In genomic region chr5:17735771-17736170, GRCh38 we compare ENCODE assay signal across 19 cellular contexts.
"Had no signal": no experiment of that assay in that cellular context is flagged by ENCODE, and none has a peak within 500 bp of the region (broad histone marks: within the 10 kb centered on the region; RNA-seq: fewer than 3 reads in every experiment).

No MANE protein-coding gene starts in this region.

- H3K36me3 Mint-ChIP-seq: activated naive CD4-positive, alpha-beta T cell treated with anti-CD3 and anti-CD28 coated beads, Interleukin-2, amount 50 U/mL, for 24 hours; stimulated activated naive B cell treated with anti-CD40 and anti-IgM and Interleukin-4, amounts not matched to agents 10 μg/mL and 1 μg/mL and 100 μg/mL, for 72 hours had no signal

- H3K36me3 ChIP-seq: breast epithelium, gastrocnemius medialis, lower lobe of right lung had no signal

- H3K4me1 ChIP-seq: breast epithelium, gastrocnemius medialis, lower lobe of right lung had no signal

- FAIRE-seq: astrocyte, keratinocyte had no signal

- H3K9me3 ChIP-seq: gastrocnemius medialis, lower lobe of right lung had no signal

- H3K27ac ChIP-seq: breast epithelium, gastrocnemius medialis, lower lobe of right lung had no signal

- H3K4me1 Mint-ChIP-seq: activated CD4-positive, alpha-beta T cell treated with anti-CD3 and anti-CD28 coated beads, Interleukin-2, amount 10 ng/mL, durations not matched to agents 24 days and 14 days; activated naive CD4-positive, alpha-beta T cell treated with anti-CD3 and anti-CD28 coated beads, Interleukin-2, amount 50 U/mL, for 24 hours; nephron progenitor cell; stimulated activated naive B cell treated with anti-CD40 and anti-IgM and Interleukin-4, amounts not matched to agents 10 μg/mL and 1 μg/mL and 100 μg/mL, for 72 hours had no signal

- ATAC-seq: activated CD8-positive, alpha-beta T cell treated with anti-CD3 and anti-CD28 coated beads, Interleukin-2, amount 10 ng/mL, durations not matched to agents 7 days and 5 days; esophagus mucosa; gastrocnemius medialis; lower lobe of right lung; stimulated activated naive B cell treated with anti-CD40 and anti-IgM and Interleukin-4, amounts not matched to agents 10 μg/mL and 1 μg/mL and 100 μg/mL, for 72 hours had no signal

- H3K27me3 ChIP-seq: breast epithelium, gastrocnemius medialis had no signal

- H3K9me3 Mint-ChIP-seq: nephron progenitor cell had no signal

- H3K27me3 Mint-ChIP-seq: activated CD4-positive, alpha-beta T cell treated with anti-CD3 and anti-CD28 coated beads, Interleukin-2, amount 10 ng/mL, durations not matched to agents 24 days and 14 days; activated naive CD4-positive, alpha-beta T cell treated with anti-CD3 and anti-CD28 coated beads, Interleukin-2, amount 50 U/mL, for 24 hours; dendritic cell treated with granulocyte-macrophage colony-stimulating factor and Interleukin-4, amounts not matched to agents 40 ng/mL and 50 ng/mL, for 4 days had no signal

- H3K4me3 Mint-ChIP-seq: activated CD4-positive, alpha-beta T cell treated with anti-CD3 and anti-CD28 coated beads, Interleukin-2, amount 10 ng/mL, durations not matched to agents 24 days and 14 days; activated CD8-positive, alpha-beta T cell treated with anti-CD3 and anti-CD28 coated beads, Interleukin-2, amount 10 ng/mL, durations not matched to agents 7 days and 5 days; activated naive CD4-positive, alpha-beta T cell treated with anti-CD3 and anti-CD28 coated beads, Interleukin-2, amount 50 U/mL, for 24 hours; dendritic cell treated with granulocyte-macrophage colony-stimulating factor and Interleukin-4, amounts not matched to agents 40 ng/mL and 50 ng/mL, for 4 days; nephron progenitor cell; stimulated activated naive B cell treated with anti-CD40 and anti-IgM and Interleukin-4, amounts not matched to agents 10 μg/mL and 1 μg/mL and 100 μg/mL, for 72 hours; T-helper 2 cell treated with Interferon-gamma antibody and Interleukin-4, amounts not matched to agents 5 μg/mL and 100 μg/mL, for 36 hours had no signal

- H3K27ac Mint-ChIP-seq: activated CD4-positive, alpha-beta T cell treated with anti-CD3 and anti-CD28 coated beads, Interleukin-2, amount 10 ng/mL, durations not matched to agents 24 days and 14 days; activated CD8-positive, alpha-beta T cell treated with anti-CD3 and anti-CD28 coated beads, Interleukin-2, amount 10 ng/mL, durations not matched to agents 7 days and 5 days; activated naive CD4-positive, alpha-beta T cell treated with anti-CD3 and anti-CD28 coated beads, Interleukin-2, amount 50 U/mL, for 24 hours; dendritic cell treated with granulocyte-macrophage colony-stimulating factor and Interleukin-4, amounts not matched to agents 40 ng/mL and 50 ng/mL, for 4 days; nephron progenitor cell; stimulated activated naive B cell treated with anti-CD40 and anti-IgM and Interleukin-4, amounts not matched to agents 10 μg/mL and 1 μg/mL and 100 μg/mL, for 72 hours; T-helper 2 cell treated with Interferon-gamma antibody and Interleukin-4, amounts not matched to agents 5 μg/mL and 100 μg/mL, for 36 hours had no signal

- H3K4me3 ChIP-seq: breast epithelium, gastrocnemius medialis, lower lobe of right lung had no signal

- DNase-seq: activated CD4-positive, alpha-beta T cell treated with anti-CD3 and anti-CD28 coated beads, Interleukin-2, amount 10 ng/mL, durations not matched to agents 24 days and 14 days; activated CD8-positive, alpha-beta T cell treated with anti-CD3 and anti-CD28 coated beads, Interleukin-2, amount 10 ng/mL, durations not matched to agents 7 days and 5 days; activated effector memory CD4-positive, alpha-beta T cell treated with Interleukin-2 at 50 U/mL for 16 hours; activated T-cell treated with anti-CD3 and anti-CD28 coated beads, Interleukin-2, amount 50 U/mL, for 48 hours; cerebellar nuclear complex; effector CD8-positive, alpha-beta T cell; gastrocnemius medialis; head of caudate nucleus; lower lobe of right lung; nephron progenitor cell; occipital lobe; stimulated activated naive B cell treated with anti-CD40 and anti-IgM and Interleukin-4, amounts not matched to agents 10 μg/mL and 1 μg/mL and 100 μg/mL, for 72 hours had no signal
